In genomic region chr18:12309683-12310198, GRCh38 we compare ENCODE assay signal across 1 cellular context.
TF ChIP-seq lines count a peak whose summit lies in the region.

No MANE protein-coding gene starts in this region.

TF ChIP-seq in HepG2, 621 proteins besides CTCF, POLR2A, EP300 and RAD21:
- TF ChIP-seq ZNF562 (CRISPR knock-in tag; IDR thresholded peaks at IDR 0.05; ENCODE audit: borderline replicate concordance) (no peak), MED13 (CRISPR knock-in tag; IDR thresholded peaks at IDR 0.05) (no peak), ZNF280D (CRISPR knock-in tag; IDR thresholded peaks at IDR 0.05) (no peak), MXI1 (IDR thresholded peaks at IDR 0.05; ENCODE audit: borderline replicate concordance, low read depth, low read length) (no peak), ZNF205 (CRISPR knock-in tag; IDR thresholded peaks at IDR 0.05) (no peak), ZNF501 (CRISPR knock-in tag; IDR thresholded peaks at IDR 0.05) (no peak), CBX5 (CRISPR knock-in tag; IDR thresholded peaks at IDR 0.05; ENCODE audit: borderline replicate concordance) (no peak), NRL (CRISPR knock-in tag; IDR thresholded peaks at IDR 0.05; ENCODE audit: borderline replicate concordance) (no peak), MTA1 (CRISPR knock-in tag; IDR thresholded peaks at IDR 0.05; ENCODE audit: borderline replicate concordance) (no peak), KDM6A (CRISPR knock-in tag; IDR thresholded peaks at IDR 0.05; ENCODE audit: low read depth) (no peak), ZNF382 (CRISPR knock-in tag; IDR thresholded peaks at IDR 0.05; ENCODE audit: borderline replicate concordance) (no peak), PAWR (CRISPR knock-in tag; IDR thresholded peaks at IDR 0.05; ENCODE audit: borderline replicate concordance) (no peak), POLR2AphosphoS5 (IDR thresholded peaks at IDR 0.05; ENCODE audit: low read depth, low read length) (no peak)
